ENCODE assay signal across 8 cellular contexts in genomic region chr4:140755811-140756291, GRCh38. TPM values are rescaled to one million over a fixed set of nuclear protein-coding genes. Genes with fewer than 3 reads are reported as not detected.
DNase-seq lines count a peak whose midpoint lies in the region; ATAC-seq and TF ChIP-seq lines count a peak whose summit lies in the region.

No MANE protein-coding gene starts in this region.

- H3K9me3 ChIP-seq in mononuclear cell (ENCODE audit: low read depth, low read length), result no peaks in the 10 kb centered on the region

- H3K4me1 Mint-ChIP-seq in T-cell (peaks cover 0 to 15% (median 11%) of the 10 kb centered on the region in 3 donors), type B pancreatic cell (ENCODE audit: unreplicated experiment) (peaks cover 32% of the 10 kb centered on the region)

- H3K27ac Mint-ChIP-seq in T-cell, result peak overlapping the region in 1 of 2 donors; percentile 55
- peak overlapping the region; percentile 86 for H3K27ac Mint-ChIP-seq in type B pancreatic cell

- no peaks in the 10 kb centered on the region for H3K36me3 Mint-ChIP-seq in T-cell
- H3K36me3 Mint-ChIP-seq in type B pancreatic cell, result peaks cover 26% of the 10 kb centered on the region

- ATAC-seq in GM19328 (IDR thresholded peaks at IDR 0.05; ENCODE audit: unreplicated experiment), result peak; percentile 57
- ATAC-seq in HG03280 (IDR thresholded peaks at IDR 0.05; ENCODE audit: unreplicated experiment), result peak; percentile 49
- peak in 3 of 4 experiments; percentile 36 to 40 (median 40) for ATAC-seq in T-cell (replicated peaks in 1 of 4)

- H3K9me3 Mint-ChIP-seq in T-cell (no peaks in the 10 kb centered on the region), type B pancreatic cell (peaks cover 5% of the 10 kb centered on the region)

- H3K27me3 ChIP-seq in mononuclear cell (ENCODE audit: insufficient read depth, low read length), result peaks cover 27% of the 10 kb centered on the region

- TF ChIP-seq CTCF in epithelial cell of proximal tubule (conservative IDR thresholded peaks at IDR 0.05; ENCODE audit: low read depth, low read length) (no peak), type B pancreatic cell (conservative IDR thresholded peaks at IDR 0.05) (no peak)

- H3K4me3 ChIP-seq in epithelial cell of proximal tubule (ENCODE audit: low read depth, low read length) (peak overlapping the region; percentile 89), mononuclear cell (ENCODE audit: low read length) (peak overlapping the region; percentile 55)

- POLR2A ChIA-PET in T-cell (lab: Charles Lee), result interaction anchor here in 1 of 2 donors (0.6 kb wide), 1 partner anchor 46 kb away, joined by 4 read pairs; no protein-coding TSS in a partner anchor

- DNase-seq in EL (peak; percentile 57), T-cell (peak in 1 of 34 experiments; percentile 21), epithelial cell of proximal tubule (ENCODE audit: low read depth) (no peak), type B pancreatic cell (ENCODE audit: extremely low spot score, unreplicated experiment) (peak; percentile 76), RKO (ENCODE audit: low spot score) (no peak)

- H3K4me1 ChIP-seq in mononuclear cell (ENCODE audit: insufficient read depth, low read length), result peaks cover 31% of the 10 kb centered on the region

- CTCF ChIA-PET in T-cell (lab: Charles Lee), result no interaction called here

- H3K4me3 Mint-ChIP-seq in T-cell (peak overlapping the region in 2 of 3 donors; percentile 13 to 17), type B pancreatic cell (peak overlapping the region; percentile 89)

- H3K27me3 Mint-ChIP-seq in T-cell, result peaks cover 43 to 51% of the 10 kb centered on the region in 2 donors
- no peaks in the 10 kb centered on the region for H3K27me3 Mint-ChIP-seq in type B pancreatic cell

RNA-seq across cellular contexts. Expression of gene TBC1D9, which starts 0.3 kb away (rescaled TPM):
- total RNA-seq in T-cell, result 1 to 10 TPM in 3 of 5 donors, under 1 TPM in 2; 0.56 to 4.2 (median 1.2) TPM
- 15.1 and 20.3 TPM in 2 replicates for total RNA-seq in epithelial cell of proximal tubule
- 8.7 TPM for total RNA-seq in mononuclear cell
- total RNA-seq in type B pancreatic cell (ENCODE audit: low replicate concordance), result 29.1 and 34.1 TPM in 2 replicates

Comparison
In these comparisons a context has a peak if more than half of its experiments do, and no peak if none do; other contexts are left out.
1. DNase-seq: peak in EL (single experiment) and type B pancreatic cell (single experiment); none in epithelial cell of proximal tubule (single experiment) and RKO (single experiment).
2. Peak in every context shown above with its lines, with median percentiles within 50 percentile points of each other: ATAC-seq.